In the genomic region with DNA sequence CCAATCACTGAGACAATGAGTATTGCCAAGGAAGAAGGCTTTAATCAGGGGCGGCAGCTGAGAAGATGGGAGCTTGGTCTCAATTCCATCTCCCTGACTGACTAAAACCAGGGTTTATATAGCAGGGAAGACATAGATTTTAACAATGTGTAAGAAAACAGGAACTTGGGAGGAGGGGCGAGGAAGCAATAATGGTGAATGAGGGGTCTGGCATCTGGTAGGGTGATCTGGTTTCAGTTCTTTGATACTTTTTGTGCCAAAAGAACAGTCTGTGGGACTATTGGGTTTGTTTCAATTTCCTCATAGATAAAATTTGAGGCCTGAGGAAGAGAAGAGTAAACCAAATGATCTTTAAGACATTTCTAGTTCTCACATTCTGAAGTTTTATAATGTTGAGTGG, we compare ENCODE assay signal across 9 cellular contexts. TPM values are rescaled to one million over a fixed set of nuclear protein-coding genes. Genes with fewer than 3 reads are reported as not detected.
DNase-seq lines count a peak whose midpoint lies in the region; ATAC-seq, FAIRE-seq and TF ChIP-seq lines count a peak whose summit lies in the region.
"Had no signal": no experiment of that assay in that cellular context is flagged by ENCODE, and none has a peak within 500 bp of the region (broad histone marks: within the 10 kb centered on the region; RNA-seq: fewer than 3 reads in every experiment).

No MANE protein-coding gene starts in this region.

- H3K36me3 ChIP-seq in KOPT-K1 (ENCODE audit: insufficient read depth, low read length) (peaks cover 70% of the 10 kb centered on the region), small intestine (ENCODE audit: control insufficient read depth in 2 of 2, insufficient read depth in 2 of 2, low read length in 2 of 2) (peaks cover 0 to 2% of the 10 kb centered on the region in 2 donors), HepG2 (replicated peaks in 1 of 2; ENCODE audit: control insufficient read depth in 1 of 2, insufficient read depth in 2 of 2, low read length in 2 of 2) (no peaks in the 10 kb centered on the region)

- H3K4me2 ChIP-seq in HepG2 (ENCODE audit: low read depth, low read length) = no peak overlapping the region

- intact Hi-C loops in left cardiac atrium (cut with DNase I) = no loop called here
- intact Hi-C loops in HepG2 (cut with micrococcal nuclease; ENCODE audit: unreplicated experiment) = no loop called here

- TF ChIP-seq POLR2A in HepG2 (IDR thresholded peaks at IDR 0.05; ENCODE audit: insufficient read depth in 1 of 2, low read depth in 2 of 2, low read length in 2 of 2) = no peak

- H2AFZ ChIP-seq in HepG2 (ENCODE audit: low read length) = no peak overlapping the region

- no peak for FAIRE-seq in small intestine (lab: Jason Lieb, UNC)
- FAIRE-seq in HepG2 (lab: Jason Lieb, UNC) = no peak
- FAIRE-seq: H1 had no signal

- peaks cover 77% of the 10 kb centered on the region for H3K36me3 Mint-ChIP-seq in stimulated activated naive CD8-positive, alpha-beta T cell treated with anti-CD3 and anti-CD28 coated beads, Interleukin-15, Interleukin-2, amounts not matched to agents 100 ng/mL and 50 ng/mL, for 24 hours (ENCODE audit: low read depth)
- peaks cover 65% of the 10 kb centered on the region for H3K36me3 Mint-ChIP-seq in activated naive CD8-positive, alpha-beta T cell treated with anti-CD3 and anti-CD28 coated beads, Interleukin-2, amount 10 ng/mL, durations not matched to agents 7 days and 5 days
- H3K36me3 Mint-ChIP-seq in type B pancreatic cell = peaks cover 24% of the 10 kb centered on the region

- peak overlapping the region; percentile 78 for H3K27ac Mint-ChIP-seq in stimulated activated naive CD8-positive, alpha-beta T cell treated with anti-CD3 and anti-CD28 coated beads, Interleukin-15, Interleukin-2, amounts not matched to agents 100 ng/mL and 50 ng/mL, for 24 hours
- H3K27ac Mint-ChIP-seq in activated naive CD8-positive, alpha-beta T cell treated with anti-CD3 and anti-CD28 coated beads, Interleukin-2, amount 10 ng/mL, durations not matched to agents 7 days and 5 days = peak overlapping the region; percentile 79
- H3K27ac Mint-ChIP-seq in type B pancreatic cell = peak overlapping the region; percentile 35

- in situ Hi-C loops in HepG2 (cut with HindIII; ENCODE audit: extremely low pct_ligation_motif_present, low pct_unique_long_range_greater_than_20kb) = no loop called here

- ATAC-seq in stimulated activated naive CD8-positive, alpha-beta T cell treated with anti-CD3 and anti-CD28 coated beads, Interleukin-15, Interleukin-2, amounts not matched to agents 100 U/mL and 50 U/mL, for 24 hours = no peak
- no peak for ATAC-seq in activated naive CD8-positive, alpha-beta T cell treated with anti-CD3 and anti-CD28 coated beads, Interleukin-2, amount 10 ng/mL, durations not matched to agents 7 days and 5 days (ENCODE audit: low read depth)
- ATAC-seq in left cardiac atrium (no peak), HepG2 (no peak)

- no peaks in the 10 kb centered on the region for H4K20me1 ChIP-seq in HepG2 (ENCODE audit: insufficient read depth, low read length)

- BruUV-seq in HepG2 (replicated peaks; lab: Mats Ljungman, UMichigan) = no TSS peak

- no peaks in the 10 kb centered on the region for H3K27me3 Mint-ChIP-seq in stimulated activated naive CD8-positive, alpha-beta T cell treated with anti-CD3 and anti-CD28 coated beads, Interleukin-15, Interleukin-2, amounts not matched to agents 100 ng/mL and 50 ng/mL, for 24 hours
- no peaks in the 10 kb centered on the region for H3K27me3 Mint-ChIP-seq in activated naive CD8-positive, alpha-beta T cell treated with anti-CD3 and anti-CD28 coated beads, Interleukin-2, amount 10 ng/mL, durations not matched to agents 7 days and 5 days
- no peaks in the 10 kb centered on the region for H3K27me3 Mint-ChIP-seq in type B pancreatic cell

- CTCF ChIA-PET in HepG2 (lab: Yijun Ruan, JAX; ENCODE audit: low intra/inter-chr PET ratio, low total read pairs) = no interaction called here

- no peaks in the 10 kb centered on the region for H3K27me3 ChIP-seq in small intestine (ENCODE audit: control insufficient read depth in 2 of 2, insufficient read depth in 2 of 2, low read length in 2 of 2)
- H3K27me3 ChIP-seq in HepG2 (ENCODE audit: control insufficient read depth in 1 of 2, insufficient read depth in 2 of 2, low read length in 2 of 2) = no peaks in the 10 kb centered on the region

- no peak overlapping the region for H3K4me3 ChIP-seq in small intestine (ENCODE audit: low read depth in 1 of 2, low read length in 2 of 2)
- no peak overlapping the region for H3K4me3 ChIP-seq in HepG2 (replicated peaks in 1 of 3; ENCODE audit: insufficient read depth in 1 of 3, low read depth in 2 of 3, low read length in 3 of 3)

- TF ChIP-seq RAD21 in HepG2 (CRISPR knock-in tag; IDR thresholded peaks at IDR 0.05) = no peak

- peak overlapping the region; percentile 44 for H3K4me3 Mint-ChIP-seq in stimulated activated naive CD8-positive, alpha-beta T cell treated with anti-CD3 and anti-CD28 coated beads, Interleukin-15, Interleukin-2, amounts not matched to agents 100 ng/mL and 50 ng/mL, for 24 hours
- peak overlapping the region; percentile 49 for H3K4me3 Mint-ChIP-seq in activated naive CD8-positive, alpha-beta T cell treated with anti-CD3 and anti-CD28 coated beads, Interleukin-2, amount 10 ng/mL, durations not matched to agents 7 days and 5 days
- no peak overlapping the region for H3K4me3 Mint-ChIP-seq in type B pancreatic cell

- TF ChIP-seq EP300 in HepG2 (IDR thresholded peaks at IDR 0.05; ENCODE audit: low read depth in 2 of 2, low read length in 2 of 2) (no peak), HepG2 (CRISPR knock-in tag; IDR thresholded peaks at IDR 0.05; ENCODE audit: borderline replicate concordance) (no peak)

- TF ChIP-seq CTCF in type B pancreatic cell (conservative IDR thresholded peaks at IDR 0.05) (no peak), HepG2 (CRISPR knock-in tag; IDR thresholded peaks at IDR 0.05) (no peak)

- 71 to 90% (median 81%) methylated on average over 2 of the region's 2 CpGs for WGBS in small intestine, 3 donors
- WGBS in HepG2 (ENCODE audit: low lambda C conversion rate) = 91% methylated on average over 2 of the region's 2 CpGs

- no peak for DNase-seq in stimulated activated naive CD8-positive, alpha-beta T cell treated with anti-CD3 and anti-CD28 coated beads, Interleukin-15, Interleukin-2, amounts not matched to agents 100 U/mL and 50 U/mL, for 24 hours
- no peak for DNase-seq in activated naive CD8-positive, alpha-beta T cell treated with anti-CD3 and anti-CD28 coated beads, Interleukin-2, amount 10 ng/mL, durations not matched to agents 7 days and 5 days
- DNase-seq in type B pancreatic cell (ENCODE audit: extremely low spot score, unreplicated experiment) (no peak), small intestine (no peak), left cardiac atrium (no peak), HepG2 (ENCODE audit: low spot score) (no peak)

- H3K4me1 ChIP-seq in small intestine (ENCODE audit: control insufficient read depth in 2 of 2, insufficient read depth in 1 of 2, low read depth in 1 of 2, low read length in 1 of 2) (peaks cover 0 to 4% of the 10 kb centered on the region in 2 donors), HepG2 (ENCODE audit: insufficient read depth, low read length) (no peaks in the 10 kb centered on the region)

- H3K4me1 Mint-ChIP-seq in stimulated activated naive CD8-positive, alpha-beta T cell treated with anti-CD3 and anti-CD28 coated beads, Interleukin-15, Interleukin-2, amounts not matched to agents 100 ng/mL and 50 ng/mL, for 24 hours (ENCODE audit: low read depth) = peaks cover 60% of the 10 kb centered on the region
- peaks cover 34% of the 10 kb centered on the region for H3K4me1 Mint-ChIP-seq in activated naive CD8-positive, alpha-beta T cell treated with anti-CD3 and anti-CD28 coated beads, Interleukin-2, amount 10 ng/mL, durations not matched to agents 7 days and 5 days
- H3K4me1 Mint-ChIP-seq in type B pancreatic cell (ENCODE audit: unreplicated experiment) = peaks cover 6% of the 10 kb centered on the region

- H3K9me3 ChIP-seq in KOPT-K1 (ENCODE audit: insufficient read depth, low read length, poor library complexity, severe bottlenecking) = no peaks in the 10 kb centered on the region
- H3K9me3 ChIP-seq in small intestine (ENCODE audit: control insufficient read depth, low read depth) = no peaks in the 10 kb centered on the region
- H3K9me3 ChIP-seq in HepG2 (ENCODE audit: low read length) = no peaks in the 10 kb centered on the region

- POLR2A ChIA-PET in activated naive CD8-positive, alpha-beta T cell treated with anti-CD3 and anti-CD28 coated beads, Interleukin-2, amount 10 ng/mL, durations not matched to agents 7 days and 5 days (lab: Charles Lee) = interaction anchor here (0.6 to 1.1 kb wide), 2 partner anchors 17 to 58 kb away, joined by 3 read pairs; no protein-coding TSS in a partner anchor
- POLR2A ChIA-PET in HepG2 (lab: Yijun Ruan, JAX) = no interaction called here

- H3K27ac ChIP-seq in KOPT-K1 (ENCODE audit: low read depth, low read length, poor library complexity, severe bottlenecking) (peak overlapping the region; percentile 12), small intestine (ENCODE audit: low read depth in 1 of 2, low read length in 1 of 2) (no peak overlapping the region), HepG2 (ENCODE audit: extremely low read length, insufficient read depth, low read length) (no peak overlapping the region)

- no peaks in the 10 kb centered on the region for H3K9me3 Mint-ChIP-seq in stimulated activated naive CD8-positive, alpha-beta T cell treated with anti-CD3 and anti-CD28 coated beads, Interleukin-15, Interleukin-2, amounts not matched to agents 100 ng/mL and 50 ng/mL, for 24 hours
- peaks cover 2% of the 10 kb centered on the region for H3K9me3 Mint-ChIP-seq in activated naive CD8-positive, alpha-beta T cell treated with anti-CD3 and anti-CD28 coated beads, Interleukin-2, amount 10 ng/mL, durations not matched to agents 7 days and 5 days
- H3K9me3 Mint-ChIP-seq in type B pancreatic cell = peaks cover 5% of the 10 kb centered on the region

- no peak overlapping the region for H3K9ac ChIP-seq in HepG2 (ENCODE audit: insufficient read depth, low read depth, low read length)

- H3K79me2 ChIP-seq in HepG2 (ENCODE audit: insufficient read depth, low read length) = no peaks in the 10 kb centered on the region

RNA-seq across cellular contexts. Expression of gene FUT8, which starts 49.2 kb away (rescaled TPM):
- total RNA-seq in activated naive CD8-positive, alpha-beta T cell treated with anti-CD3 and anti-CD28 coated beads, Interleukin-2, amount 10 ng/mL, durations not matched to agents 7 days and 5 days = 10 to 100 TPM; 82.7 to 86.4 TPM
- total RNA-seq in type B pancreatic cell (ENCODE audit: low replicate concordance) (50.9 and 67.4 TPM in 2 replicates), left cardiac atrium (10 to 100 TPM; 13.4 to 14.8 TPM), HepG2 (2016; rRNA removed; fragmentation: Illumina TruSeq; extraction: Trizol) (14.9 and 17.5 TPM in 2 replicates)
- polyA plus RNA-seq in small intestine (10 to 100 TPM in 1 of 3 donors, 1 to 10 TPM in 2; 4.7 to 52.1 (median 5.1) TPM), HepG2 (2011; rRNA removed) (7.3 and 9.3 TPM in 2 replicates)
- 27.3 and 31.5 TPM in 2 replicates for total RNA-seq in HepG2 (2016; cell fraction: cytosol; rRNA removed; fragmentation: Illumina TruSeq; extraction: Trizol; ENCODE audit: low read depth)
- total RNA-seq in HepG2 (2016; cell fraction: insoluble cytoplasmic fraction; rRNA removed; fragmentation: Illumina TruSeq; extraction: Trizol) = 16.8 and 18.2 TPM in 2 replicates
- total RNA-seq in HepG2 (2016; cell fraction: membrane; rRNA removed; fragmentation: Illumina TruSeq; extraction: Trizol) = 16.1 and 17.6 TPM in 2 replicates
- total RNA-seq in HepG2 (2016; cell fraction: nucleus; rRNA removed; fragmentation: Illumina TruSeq; extraction: Trizol) = 20.6 and 24.1 TPM in 2 replicates
- polyA plus RNA-seq in HepG2 (2011; cell fraction: cytosol; rRNA removed) = 6.1 and 8.1 TPM in 2 replicates
- polyA plus RNA-seq in HepG2 (2011; cell fraction: nucleus; rRNA removed) = 2.8 and 3.7 TPM in 2 replicates
- 5.4 and 7.4 TPM in 2 replicates for polyA plus RNA-seq in HepG2 (2012)
- polyA plus RNA-seq in HepG2 (2016; cell fraction: cytosol; fragmentation: Illumina TruSeq; extraction: Trizol; ENCODE audit: low read depth) = 1.4 and 1.9 TPM in 2 replicates
- polyA plus RNA-seq in HepG2 (2016; cell fraction: insoluble cytoplasmic fraction; fragmentation: Illumina TruSeq; extraction: Trizol; ENCODE audit: low read depth) = 11.2 and 11.7 TPM in 2 replicates
- 5.5 and 6.3 TPM in 2 replicates for polyA plus RNA-seq in HepG2 (2016; cell fraction: membrane; fragmentation: Illumina TruSeq; extraction: Trizol; ENCODE audit: low read depth)
- polyA plus RNA-seq in HepG2 (2016; cell fraction: nucleus; fragmentation: Illumina TruSeq; extraction: Trizol; ENCODE audit: insufficient read depth, low read depth) = 14.0 and 14.3 TPM in 2 replicates
- 10.7 and 14.3 TPM in 2 replicates for polyA minus RNA-seq in HepG2 (2011; rRNA and poly(A)+ RNA removed; ENCODE audit: low replicate concordance)
- polyA minus RNA-seq in HepG2 (2011; cell fraction: cytosol; rRNA and poly(A)+ RNA removed) = 8.0 and 10.0 TPM in 2 replicates
- 21.5 and 25.2 TPM in 2 replicates for polyA minus RNA-seq in HepG2 (2011; cell fraction: nucleus; rRNA and poly(A)+ RNA removed)
